8 cellular contexts compared by ENCODE assay signal in genomic region chr16:16127469-16128116, GRCh38.
DNase-seq lines count a peak whose midpoint lies in the region; ATAC-seq, FAIRE-seq and TF ChIP-seq lines count a peak whose summit lies in the region.

No MANE protein-coding gene starts in this region.

- CTCF ChIA-PET in WTC11 (lab: Charles Lee), result interaction anchor here (0.6 to 1.9 kb wide), 12 partner anchors 16 to 465 kb away, joined by 3 to 7 read pairs (median 4); no protein-coding TSS in a partner anchor

- no peaks in the 10 kb centered on the region for H3K27me3 Mint-ChIP-seq in WTC11 (ENCODE audit: low read depth)

- POLR2A ChIA-PET in WTC11 (lab: Charles Lee), result no interaction called here

- H3K4me3 Mint-ChIP-seq in WTC11, result no peak overlapping the region

- peaks cover 11% of the 10 kb centered on the region for H3K9me3 Mint-ChIP-seq in WTC11

- H3K27me3 ChIP-seq in bronchial epithelial cell (ENCODE audit: control insufficient read depth, insufficient read depth, low read length) (no peaks in the 10 kb centered on the region), kidney epithelial cell (ENCODE audit: control insufficient read depth, insufficient read depth, low read length) (no peaks in the 10 kb centered on the region)

- H3K4me1 Mint-ChIP-seq in WTC11, result no peaks in the 10 kb centered on the region

- peak overlapping the region; percentile 89 for H3K27ac Mint-ChIP-seq in WTC11

- peak; percentile 45 for DNase-seq in NCI-H345 (lab: John Stamatoyannopoulos, UW)
- no peak for DNase-seq in NCI-H345 treated with DMSO at 0.1 percent for 48 hours (lab: John Stamatoyannopoulos, UW; ENCODE audit: unreplicated experiment)
- DNase-seq in NCI-H1092 (lab: John Stamatoyannopoulos, UW), result peak; percentile 22
- DNase-seq in WTC11 (ENCODE audit: low spot score), result peak; percentile 82
- DNase-seq in bronchial epithelial cell (ENCODE audit: low read depth), result peak; percentile 51
- no peak for DNase-seq in kidney epithelial cell (ENCODE audit: low read depth)
- peak; percentile 67 for DNase-seq in stimulated activated CD4-positive, alpha-beta T cell treated with anti-CD3 and anti-CD28 coated beads, Interleukin-1b, Interleukin-23, amount 100 ng/mL, for 48 hours

- ATAC-seq in WTC11 (peak; percentile 95), GM19351 (IDR thresholded peaks at IDR 0.05; ENCODE audit: unreplicated experiment) (no peak)

- H3K4me3 ChIP-seq in bronchial epithelial cell (ENCODE audit: low read depth, low read length) (no peak overlapping the region), kidney epithelial cell (ENCODE audit: low read depth, low read length) (no peak overlapping the region)

- peaks cover 17% of the 10 kb centered on the region for H3K36me3 ChIP-seq in bronchial epithelial cell (ENCODE audit: control insufficient read depth, insufficient read depth, low read length)
- peaks cover 4% of the 10 kb centered on the region for H3K36me3 ChIP-seq in kidney epithelial cell (ENCODE audit: control insufficient read depth, insufficient read depth, low read length)

- TF ChIP-seq CTCF in WTC11 (IDR thresholded peaks at IDR 0.05) (peak; percentile 85), bronchial epithelial cell (IDR thresholded peaks at IDR 0.05; ENCODE audit: insufficient read depth, low read length, severe bottlenecking) (peak; percentile 66), kidney epithelial cell (IDR thresholded peaks at IDR 0.05; ENCODE audit: insufficient read depth, low read length, poor library complexity, severe bottlenecking) (peak; percentile 82)

- no peak for FAIRE-seq in bronchial epithelial cell (lab: Jason Lieb, UNC)

- peaks cover 65% of the 10 kb centered on the region for H3K36me3 Mint-ChIP-seq in WTC11

TF ChIP-seq in WTC11, 78 proteins besides CTCF, POLR2A, EP300 and RAD21:
- TF ChIP-seq GTF2I (CRISPR knock-in tag; conservative IDR thresholded peaks at IDR 0.05) (0 out of 2 replicates have a peak, but pooled peaks have one; percentile 63), ZSCAN18 (CRISPR knock-in tag; IDR thresholded peaks at IDR 0.05) (no peak)
TF ChIP-seq in WTC11: peak in this region for 1.

Comparison
In these comparisons a context has a peak if more than half of its experiments do, and no peak if none do; other contexts are left out.
1. DNase-seq: peak in NCI-H345 (single experiment), NCI-H1092 (single experiment), WTC11 (single experiment), bronchial epithelial cell (single experiment) and stimulated activated CD4-positive, alpha-beta T cell treated with anti-CD3 and anti-CD28 coated beads, Interleukin-1b, Interleukin-23, amount 100 ng/mL, for 48 hours (single experiment); none in NCI-H345 treated with DMSO at 0.1 percent for 48 hours (single experiment) and kidney epithelial cell (single experiment).
2. Peak in every context shown above with its lines, with median percentiles within 50 percentile points of each other: CTCF ChIP-seq.